14 cellular contexts compared by ENCODE assay signal in genomic region chr12:108446766-108447165, GRCh38.
A peak's percentile ranks its signal among the peaks of the same experiment; 100 is the strongest.
DNase-seq lines count a peak whose midpoint lies in the region; ATAC-seq and TF ChIP-seq lines count a peak whose summit lies in the region.
"Had no signal": no experiment of that assay in that cellular context is flagged by ENCODE, and none has a peak within 500 bp of the region (broad histone marks: within the 10 kb centered on the region; RNA-seq: fewer than 3 reads in every experiment).

No MANE protein-coding gene starts in this region.

- H3K27ac ChIP-seq in GM23248, result no peak overlapping the region

- TF ChIP-seq CTCF in cardiac fibroblast (IDR thresholded peaks at IDR 0.05; ENCODE audit: low read depth, low read length), result no peak

- peak overlapping the region; percentile 24; the same call in 1 of the 2 replicates for H3K4me3 ChIP-seq in GM23248
- no peak overlapping the region for H3K4me3 ChIP-seq in cardiac fibroblast (replicated peaks in 1 of 2; ENCODE audit: low read depth in 2 of 2, low read length in 2 of 2)
- H3K4me3 ChIP-seq: mucosa of descending colon had no signal

- H3K9me2 ChIP-seq in GM23248 (ENCODE audit: insufficient read depth), result no peaks in the 10 kb centered on the region

- H3K4me1 ChIP-seq in GM23248 (ENCODE audit: insufficient read depth), result peaks cover 16% of the 10 kb centered on the region

- in situ Hi-C loops in GM23248 (cut with MboI), result no loop called here

- H3F3A ChIP-seq in GM23248 (ENCODE audit: insufficient read depth), result peaks cover 9% of the 10 kb centered on the region

- no peaks in the 10 kb centered on the region for H3K79me2 ChIP-seq in GM23248 (ENCODE audit: insufficient read depth)

- no peak overlapping the region for H3K9ac ChIP-seq in GM23248

- 1 to 2% methylated on average over 5 of the region's 5 CpGs for WGBS in GM23248 (ENCODE audit: low coverage in 1 of 2, low lambda C conversion rate in 2 of 2, missing lambda C conversion rate in 2 of 2), 2 experiments

- H2AFZ ChIP-seq in GM23248, result no peak overlapping the region

- no peak for ATAC-seq in HG02970 (IDR thresholded peaks at IDR 0.05; ENCODE audit: low FRiP score, unreplicated experiment)
- ATAC-seq: mucosa of descending colon; stimulated activated naive CD8-positive, alpha-beta T cell treated with anti-CD3 and anti-CD28 coated beads, Interleukin-15, Interleukin-2, amounts not matched to agents 100 U/mL and 50 U/mL, for 24 hours had no signal

- H3K9me3 ChIP-seq in GM23248 (ENCODE audit: low read depth), result no peaks in the 10 kb centered on the region
- H3K9me3 ChIP-seq: mucosa of descending colon had no signal

- H3K36me3 ChIP-seq in GM23248 (ENCODE audit: low read depth), result no peaks in the 10 kb centered on the region

- no peaks in the 10 kb centered on the region for H4K20me1 ChIP-seq in GM23248 (ENCODE audit: insufficient read depth)

- H3K27me3 ChIP-seq in GM23248 (replicated peaks; ENCODE audit: insufficient read depth), result no peaks in the 10 kb centered on the region

- DNase-seq in GM23248 (peak; percentile 65), cardiac fibroblast (ENCODE audit: low read depth in 2 of 2) (peak; percentile 13 to 50), inferior parietal cortex (ENCODE audit: extremely low spot score) (peak; percentile 53), superior temporal gyrus (ENCODE audit: extremely low spot score) (peak; percentile 60), NAMALWA (ENCODE audit: low spot score) (no peak), activated T-cell treated with anti-CD3 and anti-CD28 coated beads for 4 hours (no peak), GM19240 (ENCODE audit: insufficient read length, low spot score) (no peak)
- DNase-seq: activated CD4-positive, alpha-beta T cell treated with anti-CD3 and anti-CD28 coated beads, Interleukin-2, amount 10 ng/mL, durations not matched to agents 24 days and 14 days; CD4-positive, alpha-beta memory T cell; mucosa of descending colon; NCI-H510A; stimulated activated CD4-positive, alpha-beta T cell treated with anti-CD3 and anti-CD28 coated beads, Interleukin-4, amount 100 ng/mL, for 4 hours; stimulated activated naive CD8-positive, alpha-beta T cell treated with anti-CD3 and anti-CD28 coated beads, Interleukin-15, Interleukin-2, amounts not matched to agents 100 U/mL and 50 U/mL, for 24 hours had no signal

- H3K4me2 ChIP-seq in GM23248 (ENCODE audit: unreplicated experiment), result peak overlapping the region; percentile 55

Comparison
In these comparisons a context has a peak if more than half of its experiments do, and no peak if none do; other contexts are left out.
1. DNase-seq: peak in GM23248 (single experiment), cardiac fibroblast (2 of 2), inferior parietal cortex (single experiment) and superior temporal gyrus (single experiment); none in NAMALWA (single experiment), activated T-cell treated with anti-CD3 and anti-CD28 coated beads for 4 hours (single experiment) and GM19240 (single experiment).